11 cellular contexts compared by ENCODE assay signal in genomic region chr5:50727149-50727496, GRCh38.
A peak's percentile ranks its signal among the peaks of the same experiment; 100 is the strongest.
DNase-seq lines count a peak whose midpoint lies in the region; FAIRE-seq and TF ChIP-seq lines count a peak whose summit lies in the region.
"Had no signal": no experiment of that assay in that cellular context is flagged by ENCODE, and none has a peak within 500 bp of the region (broad histone marks: within the 10 kb centered on the region; RNA-seq: fewer than 3 reads in every experiment).

No MANE protein-coding gene starts in this region.

- H3K27ac Mint-ChIP-seq in progenitor cell of endocrine pancreas: no peak overlapping the region
- H3K27ac Mint-ChIP-seq: type B pancreatic cell had no signal

- 27 to 41% methylated on average over 5 of the region's 5 CpGs for WGBS in sigmoid colon, 2 donors

- FAIRE-seq in H54 (lab: Jason Lieb, UNC) (peak; percentile 91), bronchial epithelial cell (lab: Jason Lieb, UNC) (no peak)

- no peaks in the 10 kb centered on the region for H3K27me3 Mint-ChIP-seq in progenitor cell of endocrine pancreas

- H3K9me3 ChIP-seq in sigmoid colon: no peaks in the 10 kb centered on the region
- H3K9me3 ChIP-seq: heart left ventricle, right lobe of liver had no signal

- TF ChIP-seq CTCF in bronchial epithelial cell (IDR thresholded peaks at IDR 0.05; ENCODE audit: insufficient read depth, low read length, severe bottlenecking): no peak
- no peak for TF ChIP-seq CTCF in sigmoid colon (IDR thresholded peaks at IDR 0.05)
- TF ChIP-seq CTCF in progenitor cell of endocrine pancreas (IDR thresholded peaks at IDR 0.05; ENCODE audit: unreplicated experiment): no peak

- peaks cover 0 to 14% (median 5%) of the 10 kb centered on the region in 4 donors for H3K4me1 ChIP-seq in sigmoid colon
- H3K4me1 ChIP-seq: right lobe of liver had no signal

- H3K36me3 ChIP-seq in bronchial epithelial cell (ENCODE audit: control insufficient read depth, insufficient read depth, low read length) (no peaks in the 10 kb centered on the region), sigmoid colon (no peaks in the 10 kb centered on the region)
- H3K36me3 ChIP-seq: heart left ventricle, right lobe of liver had no signal

- no peak overlapping the region for H3K27ac ChIP-seq in sigmoid colon
- H3K27ac ChIP-seq: heart left ventricle, right lobe of liver had no signal

- no peak overlapping the region for H3K4me3 ChIP-seq in bronchial epithelial cell (ENCODE audit: low read depth, low read length)
- no peak overlapping the region for H3K4me3 ChIP-seq in sigmoid colon
- H3K4me3 ChIP-seq: heart left ventricle, right lobe of liver had no signal

- H3K4me1 Mint-ChIP-seq in progenitor cell of endocrine pancreas (ENCODE audit: low read depth): no peaks in the 10 kb centered on the region

- H3K9me3 Mint-ChIP-seq in progenitor cell of endocrine pancreas (ENCODE audit: low read depth): no peaks in the 10 kb centered on the region
- H3K9me3 Mint-ChIP-seq: type B pancreatic cell had no signal

- H3K27me3 ChIP-seq in bronchial epithelial cell (ENCODE audit: control insufficient read depth, insufficient read depth, low read length) (no peaks in the 10 kb centered on the region), sigmoid colon (no peaks in the 10 kb centered on the region)
- H3K27me3 ChIP-seq: heart left ventricle, right lobe of liver had no signal

- intact Hi-C loops in sigmoid colon (cut with DNase I): no loop called here

- no peak for TF ChIP-seq EP300 in sigmoid colon (IDR thresholded peaks at IDR 0.05)

- no peak overlapping the region for H3K4me3 Mint-ChIP-seq in progenitor cell of endocrine pancreas (ENCODE audit: low read depth)
- H3K4me3 Mint-ChIP-seq: type B pancreatic cell had no signal

- H3K36me3 Mint-ChIP-seq in progenitor cell of endocrine pancreas (ENCODE audit: insufficient read depth): no peaks in the 10 kb centered on the region
- H3K36me3 Mint-ChIP-seq: type B pancreatic cell had no signal

- no peak for TF ChIP-seq POLR2A in H54 (IDR thresholded peaks at IDR 0.05; ENCODE audit: low read depth, low read length)
- no peak for TF ChIP-seq POLR2A in sigmoid colon (IDR thresholded peaks at IDR 0.05)

- DNase-seq in H54 (ENCODE audit: insufficient read length, low spot score) (no peak), MV-4-11 (lab: John Stamatoyannopoulos, UW) (peak; percentile 50), bronchial epithelial cell (ENCODE audit: low read depth) (peak; percentile 68), sigmoid colon (peak; percentile 70), NCI-H1417 (lab: John Stamatoyannopoulos, UW) (no peak), SW 1271 (lab: John Stamatoyannopoulos, UW) (no peak), progenitor cell of endocrine pancreas (ENCODE audit: low spot score, unreplicated experiment) (no peak)
- DNase-seq: NCI-H526 treated with DMSO at 0.1 percent for 48 hours, right lobe of liver had no signal

Comparison
In these comparisons a context has a peak if more than half of its experiments do, and no peak if none do; other contexts are left out.
1. DNase-seq: peak in MV-4-11 (single experiment), bronchial epithelial cell (single experiment) and sigmoid colon (single experiment); none in H54 (single experiment), NCI-H1417 (0 of 3), SW 1271 (0 of 2) and progenitor cell of endocrine pancreas (single experiment).